In the genomic region with DNA sequence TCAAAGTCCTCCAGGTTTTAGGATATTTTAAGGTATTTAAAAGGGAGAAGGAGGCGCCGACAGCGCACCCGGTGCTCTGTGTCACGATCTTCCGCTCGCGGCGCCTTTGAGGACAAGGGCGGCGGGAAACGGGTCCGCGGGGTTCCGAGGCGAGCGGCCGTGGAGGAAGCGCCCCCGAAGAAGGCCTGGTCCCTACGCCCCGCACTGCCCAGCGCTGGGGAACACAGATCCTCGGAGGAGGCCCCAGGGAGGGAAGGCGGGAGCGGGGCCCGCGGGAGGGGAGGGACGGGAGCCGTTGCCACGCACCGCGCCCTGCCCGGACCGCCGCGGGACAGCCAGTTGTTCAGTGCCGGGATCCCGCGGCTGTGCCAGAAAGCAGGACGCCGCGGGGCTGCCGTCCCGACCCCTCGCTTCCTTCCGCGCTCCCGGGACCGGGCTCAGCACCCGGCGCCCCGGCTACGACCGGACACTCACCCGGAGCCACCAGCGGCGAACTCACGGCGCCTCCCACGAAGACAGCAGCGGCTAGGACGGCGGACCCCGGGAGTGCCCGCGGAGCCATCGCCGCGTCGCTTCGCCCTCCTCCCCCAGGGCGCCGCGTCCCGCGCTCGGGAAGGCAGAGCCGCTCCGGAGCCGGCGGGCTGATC, we compare ENCODE assay signal across 8 cellular contexts. TPM values are rescaled to one million over a fixed set of nuclear protein-coding genes. Genes with fewer than 3 reads are reported as not detected.
A peak's percentile ranks its signal among the peaks of the same experiment; 100 is the strongest.
DNase-seq lines count a peak whose midpoint lies in the region; ATAC-seq and TF ChIP-seq lines count a peak whose summit lies in the region.

No MANE protein-coding gene starts in this region.

- DNase-seq in AG08395 (ENCODE audit: low spot score) (peak; percentile 43), SJSA1 (ENCODE audit: low read depth in 1 of 2, low spot score in 2 of 2) (peak in 1 of 2 experiments; percentile 42), spleen (no peak), COLO829 (ENCODE audit: low spot score) (no peak)

- H3K27me3 ChIP-seq in SJSA1 (replicated peaks) (no peaks in the 10 kb centered on the region), iPS-18a (ENCODE audit: control insufficient read depth, insufficient read depth, low read length) (peaks cover 24% of the 10 kb centered on the region), spleen (replicated peaks in 1 of 7) (no peaks in the 10 kb centered on the region)

- H3K9me3 ChIP-seq in SJSA1 (replicated peaks): no peaks in the 10 kb centered on the region
- H3K9me3 ChIP-seq in iPS-18a (ENCODE audit: control insufficient read depth, low read depth, low read length): no peaks in the 10 kb centered on the region
- H3K9me3 ChIP-seq in spleen: no peaks in the 10 kb centered on the region

- H3K9ac ChIP-seq in iPS-18a (ENCODE audit: low read length): peak overlapping the region; percentile 53

- 0% methylated on average over 21 to 82 of the region's 82 CpGs for WGBS in spleen, 5 donors

- peaks cover 18% of the 10 kb centered on the region for H3K4me1 ChIP-seq in SJSA1 (replicated peaks)
- H3K4me1 ChIP-seq in iPS-18a (ENCODE audit: control insufficient read depth, low read depth, low read length): peaks cover 14% of the 10 kb centered on the region
- H3K4me1 ChIP-seq in spleen: peaks cover 27 to 61% (median 49%) of the 10 kb centered on the region in 6 donors

- no peak for TF ChIP-seq CTCF in spleen (IDR thresholded peaks at IDR 0.05 in 8 of 11, conservative IDR thresholded peaks at IDR 0.05 in 3 of 11)

- intact Hi-C loops in spleen (cut with DNase I; ENCODE audit: low total_unique reads): loop anchor here (10.0 kb wide), 1 partner anchor 81 kb away; no protein-coding TSS in a partner anchor

- H3K4me3 ChIP-seq in SJSA1: peak overlapping the region; percentile 91
- H3K4me3 ChIP-seq in iPS-18a (ENCODE audit: low read length): peak overlapping the region; percentile 70
- peak overlapping the region; percentile 68 to 94 (median 85) for H3K4me3 ChIP-seq in spleen

- TF ChIP-seq POLR2A in spleen (IDR thresholded peaks at IDR 0.05): peak in 2 of 3 donors; percentile 56 to 93

- ATAC-seq in GM18858 (IDR thresholded peaks at IDR 0.05; ENCODE audit: unreplicated experiment): peak; percentile 1
- ATAC-seq in HG03066 (IDR thresholded peaks at IDR 0.05; ENCODE audit: low read depth, unreplicated experiment): peak; percentile 16

- H3K36me3 ChIP-seq in SJSA1: peaks cover 7% of the 10 kb centered on the region; the same call in 1 of the 2 replicates
- no peaks in the 10 kb centered on the region for H3K36me3 ChIP-seq in iPS-18a (ENCODE audit: control insufficient read depth, low read depth, low read length)
- no peaks in the 10 kb centered on the region for H3K36me3 ChIP-seq in spleen

- H3K27ac ChIP-seq in SJSA1 (peak overlapping the region; percentile 81), angular gyrus (ENCODE audit: low read depth, low read length) (peak overlapping the region; percentile 52), iPS-18a (ENCODE audit: low read length) (no peak overlapping the region), spleen (peak overlapping the region; percentile 91 to 99 (median 95))

RNA-seq across cellular contexts. Expression of gene RELL1, which starts 0.3 kb away (rescaled TPM):
- total RNA-seq in SJSA1 (2014; rRNA removed; shearing (Covaris generic)): 55.7 and 62.2 TPM in 2 replicates
- total RNA-seq in spleen: 10 to 100 TPM; 30.0 to 70.4 (median 46.9) TPM
- 1 to 10 TPM in 1 of 3 donors, under 1 TPM in 2; 0.59 to 1.8 (median 0.64) TPM for polyA plus RNA-seq in spleen
